ENCODE assay signal across 1 cellular context in genomic region chr5:78546597-78546996, GRCh38.
A peak's percentile ranks its signal among the peaks of the same experiment; 100 is the strongest.
TF ChIP-seq lines count a peak whose summit lies in the region.

No MANE protein-coding gene starts in this region.

TF ChIP-seq in HepG2, 621 proteins besides CTCF, POLR2A, EP300 and RAD21 (continued from another document and continues in another):
- TF ChIP-seq, protein P1, sequence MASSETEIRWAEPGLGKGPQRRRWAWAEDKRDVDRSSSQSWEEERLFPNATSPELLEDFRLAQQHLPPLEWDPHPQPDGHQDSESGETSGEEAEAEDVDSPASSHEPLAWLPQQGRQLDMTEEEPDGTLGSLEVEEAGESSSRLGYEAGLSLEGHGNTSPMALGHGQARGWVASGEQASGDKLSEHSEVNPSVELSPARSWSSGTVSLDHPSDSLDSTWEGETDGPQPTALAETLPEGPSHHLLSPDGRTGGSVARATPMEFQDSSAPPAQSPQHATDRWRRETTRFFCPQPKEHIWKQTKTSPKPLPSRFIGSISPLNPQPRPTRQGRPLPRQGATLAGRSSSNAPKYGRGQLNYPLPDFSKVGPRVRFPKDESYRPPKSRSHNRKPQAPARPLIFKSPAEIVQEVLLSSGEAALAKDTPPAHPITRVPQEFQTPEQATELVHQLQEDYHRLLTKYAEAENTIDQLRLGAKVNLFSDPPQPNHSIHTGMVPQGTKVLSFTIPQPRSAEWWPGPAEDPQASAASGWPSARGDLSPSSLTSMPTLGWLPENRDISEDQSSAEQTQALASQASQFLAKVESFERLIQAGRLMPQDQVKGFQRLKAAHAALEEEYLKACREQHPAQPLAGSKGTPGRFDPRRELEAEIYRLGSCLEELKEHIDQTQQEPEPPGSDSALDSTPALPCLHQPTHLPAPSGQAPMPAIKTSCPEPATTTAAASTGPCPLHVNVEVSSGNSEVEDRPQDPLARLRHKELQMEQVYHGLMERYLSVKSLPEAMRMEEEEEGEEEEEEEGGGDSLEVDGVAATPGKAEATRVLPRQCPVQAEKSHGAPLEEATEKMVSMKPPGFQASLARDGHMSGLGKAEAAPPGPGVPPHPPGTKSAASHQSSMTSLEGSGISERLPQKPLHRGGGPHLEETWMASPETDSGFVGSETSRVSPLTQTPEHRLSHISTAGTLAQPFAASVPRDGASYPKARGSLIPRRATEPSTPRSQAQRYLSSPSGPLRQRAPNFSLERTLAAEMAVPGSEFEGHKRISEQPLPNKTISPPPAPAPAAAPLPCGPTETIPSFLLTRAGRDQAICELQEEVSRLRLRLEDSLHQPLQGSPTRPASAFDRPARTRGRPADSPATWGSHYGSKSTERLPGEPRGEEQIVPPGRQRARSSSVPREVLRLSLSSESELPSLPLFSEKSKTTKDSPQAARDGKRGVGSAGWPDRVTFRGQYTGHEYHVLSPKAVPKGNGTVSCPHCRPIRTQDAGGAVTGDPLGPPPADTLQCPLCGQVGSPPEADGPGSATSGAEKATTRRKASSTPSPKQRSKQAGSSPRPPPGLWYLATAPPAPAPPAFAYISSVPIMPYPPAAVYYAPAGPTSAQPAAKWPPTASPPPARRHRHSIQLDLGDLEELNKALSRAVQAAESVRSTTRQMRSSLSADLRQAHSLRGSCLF (CRISPR knock-in tag; IDR thresholded peaks at IDR 0.05; ENCODE audit: borderline replicate concordance): no peak
- TF ChIP-seq RFXANK (CRISPR knock-in tag; IDR thresholded peaks at IDR 0.05) (no peak), STAT5B (CRISPR knock-in tag; IDR thresholded peaks at IDR 0.05) (no peak), U2AF1 (optimal IDR thresholded peaks at IDR 0.05; ENCODE audit: low read depth, low read length) (no peak), ZNF207 (IDR thresholded peaks at IDR 0.05; ENCODE audit: borderline replicate concordance) (no peak), AGO2 (optimal IDR thresholded peaks at IDR 0.05; ENCODE audit: low read depth, low read length) (no peak), NBN (conservative IDR thresholded peaks at IDR 0.05) (no peak), NFATC3 (CRISPR knock-in tag; IDR thresholded peaks at IDR 0.05) (no peak), GATAD1 (CRISPR knock-in tag; IDR thresholded peaks at IDR 0.05) (no peak), ZNF329 (CRISPR knock-in tag; IDR thresholded peaks at IDR 0.05; ENCODE audit: low read depth) (no peak), ZNF354B (CRISPR knock-in tag; IDR thresholded peaks at IDR 0.05) (no peak), ZNF282 (IDR thresholded peaks at IDR 0.05; ENCODE audit: partially characterized antibody) (no peak), KDM2A (CRISPR knock-in tag; IDR thresholded peaks at IDR 0.05; ENCODE audit: borderline replicate concordance, low read depth) (no peak), HHEX (CRISPR knock-in tag; IDR thresholded peaks at IDR 0.05) (peak; percentile 72; the same call in 1 of the 2 replicates), SP140L (CRISPR knock-in tag; IDR thresholded peaks at IDR 0.05; ENCODE audit: borderline replicate concordance) (no peak), ZNF235 (CRISPR knock-in tag; IDR thresholded peaks at IDR 0.05; ENCODE audit: borderline replicate concordance) (no peak), DMTF1 (CRISPR knock-in tag; IDR thresholded peaks at IDR 0.05) (no peak), FOXA1 (IDR thresholded peaks at IDR 0.05) (peak; percentile 72), FOXA1 (CRISPR knock-in tag; IDR thresholded peaks at IDR 0.05) (peak; percentile 44; the same call in 1 of the 2 replicates), NFYC (CRISPR knock-in tag; IDR thresholded peaks at IDR 0.05) (no peak), ZNF496 (CRISPR knock-in tag; IDR thresholded peaks at IDR 0.05; ENCODE audit: insufficient replicate concordance) (no peak), TSC22D2 (CRISPR knock-in tag; IDR thresholded peaks at IDR 0.05; ENCODE audit: borderline replicate concordance) (no peak), REPIN1 (CRISPR knock-in tag; IDR thresholded peaks at IDR 0.05; ENCODE audit: borderline replicate concordance, low read depth) (no peak; the same call in 1 of the 2 replicates), GABPB1 (CRISPR knock-in tag; IDR thresholded peaks at IDR 0.05) (no peak), TFAP4 (IDR thresholded peaks at IDR 0.05; ENCODE audit: borderline replicate concordance, low read depth) (0 out of 2 replicates have a peak, but pooled peaks have one; percentile 33), TCF7 (IDR thresholded peaks at IDR 0.05; ENCODE audit: low read depth) (peak; percentile 87), RORA (CRISPR knock-in tag; IDR thresholded peaks at IDR 0.05) (no peak), HNRNPK (IDR thresholded peaks at IDR 0.05; ENCODE audit: low read depth, low read length, poor library complexity, severe bottlenecking) (no peak), ZNF407 (CRISPR knock-in tag; IDR thresholded peaks at IDR 0.05; ENCODE audit: not compliant biosample characterization) (no peak), POLR2G (IDR thresholded peaks at IDR 0.05; ENCODE audit: low read depth, low read length) (no peak)
- TF ChIP-seq, protein P2, sequence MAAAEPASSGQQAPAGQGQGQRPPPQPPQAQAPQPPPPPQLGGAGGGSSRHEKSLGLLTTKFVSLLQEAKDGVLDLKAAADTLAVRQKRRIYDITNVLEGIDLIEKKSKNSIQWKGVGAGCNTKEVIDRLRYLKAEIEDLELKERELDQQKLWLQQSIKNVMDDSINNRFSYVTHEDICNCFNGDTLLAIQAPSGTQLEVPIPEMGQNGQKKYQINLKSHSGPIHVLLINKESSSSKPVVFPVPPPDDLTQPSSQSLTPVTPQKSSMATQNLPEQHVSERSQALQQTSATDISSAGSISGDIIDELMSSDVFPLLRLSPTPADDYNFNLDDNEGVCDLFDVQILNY (CRISPR knock-in tag; conservative IDR thresholded peaks at IDR 0.05): no peak
- TF ChIP-seq, protein P3, sequence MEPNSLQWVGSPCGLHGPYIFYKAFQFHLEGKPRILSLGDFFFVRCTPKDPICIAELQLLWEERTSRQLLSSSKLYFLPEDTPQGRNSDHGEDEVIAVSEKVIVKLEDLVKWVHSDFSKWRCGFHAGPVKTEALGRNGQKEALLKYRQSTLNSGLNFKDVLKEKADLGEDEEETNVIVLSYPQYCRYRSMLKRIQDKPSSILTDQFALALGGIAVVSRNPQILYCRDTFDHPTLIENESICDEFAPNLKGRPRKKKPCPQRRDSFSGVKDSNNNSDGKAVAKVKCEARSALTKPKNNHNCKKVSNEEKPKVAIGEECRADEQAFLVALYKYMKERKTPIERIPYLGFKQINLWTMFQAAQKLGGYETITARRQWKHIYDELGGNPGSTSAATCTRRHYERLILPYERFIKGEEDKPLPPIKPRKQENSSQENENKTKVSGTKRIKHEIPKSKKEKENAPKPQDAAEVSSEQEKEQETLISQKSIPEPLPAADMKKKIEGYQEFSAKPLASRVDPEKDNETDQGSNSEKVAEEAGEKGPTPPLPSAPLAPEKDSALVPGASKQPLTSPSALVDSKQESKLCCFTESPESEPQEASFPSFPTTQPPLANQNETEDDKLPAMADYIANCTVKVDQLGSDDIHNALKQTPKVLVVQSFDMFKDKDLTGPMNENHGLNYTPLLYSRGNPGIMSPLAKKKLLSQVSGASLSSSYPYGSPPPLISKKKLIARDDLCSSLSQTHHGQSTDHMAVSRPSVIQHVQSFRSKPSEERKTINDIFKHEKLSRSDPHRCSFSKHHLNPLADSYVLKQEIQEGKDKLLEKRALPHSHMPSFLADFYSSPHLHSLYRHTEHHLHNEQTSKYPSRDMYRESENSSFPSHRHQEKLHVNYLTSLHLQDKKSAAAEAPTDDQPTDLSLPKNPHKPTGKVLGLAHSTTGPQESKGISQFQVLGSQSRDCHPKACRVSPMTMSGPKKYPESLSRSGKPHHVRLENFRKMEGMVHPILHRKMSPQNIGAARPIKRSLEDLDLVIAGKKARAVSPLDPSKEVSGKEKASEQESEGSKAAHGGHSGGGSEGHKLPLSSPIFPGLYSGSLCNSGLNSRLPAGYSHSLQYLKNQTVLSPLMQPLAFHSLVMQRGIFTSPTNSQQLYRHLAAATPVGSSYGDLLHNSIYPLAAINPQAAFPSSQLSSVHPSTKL (CRISPR knock-in tag; IDR thresholded peaks at IDR 0.05): peak; percentile 99
- TF ChIP-seq, protein P4, sequence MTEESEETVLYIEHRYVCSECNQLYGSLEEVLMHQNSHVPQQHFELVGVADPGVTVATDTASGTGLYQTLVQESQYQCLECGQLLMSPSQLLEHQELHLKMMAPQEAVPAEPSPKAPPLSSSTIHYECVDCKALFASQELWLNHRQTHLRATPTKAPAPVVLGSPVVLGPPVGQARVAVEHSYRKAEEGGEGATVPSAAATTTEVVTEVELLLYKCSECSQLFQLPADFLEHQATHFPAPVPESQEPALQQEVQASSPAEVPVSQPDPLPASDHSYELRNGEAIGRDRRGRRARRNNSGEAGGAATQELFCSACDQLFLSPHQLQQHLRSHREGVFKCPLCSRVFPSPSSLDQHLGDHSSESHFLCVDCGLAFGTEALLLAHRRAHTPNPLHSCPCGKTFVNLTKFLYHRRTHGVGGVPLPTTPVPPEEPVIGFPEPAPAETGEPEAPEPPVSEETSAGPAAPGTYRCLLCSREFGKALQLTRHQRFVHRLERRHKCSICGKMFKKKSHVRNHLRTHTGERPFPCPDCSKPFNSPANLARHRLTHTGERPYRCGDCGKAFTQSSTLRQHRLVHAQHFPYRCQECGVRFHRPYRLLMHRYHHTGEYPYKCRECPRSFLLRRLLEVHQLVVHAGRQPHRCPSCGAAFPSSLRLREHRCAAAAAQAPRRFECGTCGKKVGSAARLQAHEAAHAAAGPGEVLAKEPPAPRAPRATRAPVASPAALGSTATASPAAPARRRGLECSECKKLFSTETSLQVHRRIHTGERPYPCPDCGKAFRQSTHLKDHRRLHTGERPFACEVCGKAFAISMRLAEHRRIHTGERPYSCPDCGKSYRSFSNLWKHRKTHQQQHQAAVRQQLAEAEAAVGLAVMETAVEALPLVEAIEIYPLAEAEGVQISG (CRISPR knock-in tag; IDR thresholded peaks at IDR 0.05): no peak
